Comparison of ENCODE assay signal across 12 cellular contexts in the genomic region with DNA sequence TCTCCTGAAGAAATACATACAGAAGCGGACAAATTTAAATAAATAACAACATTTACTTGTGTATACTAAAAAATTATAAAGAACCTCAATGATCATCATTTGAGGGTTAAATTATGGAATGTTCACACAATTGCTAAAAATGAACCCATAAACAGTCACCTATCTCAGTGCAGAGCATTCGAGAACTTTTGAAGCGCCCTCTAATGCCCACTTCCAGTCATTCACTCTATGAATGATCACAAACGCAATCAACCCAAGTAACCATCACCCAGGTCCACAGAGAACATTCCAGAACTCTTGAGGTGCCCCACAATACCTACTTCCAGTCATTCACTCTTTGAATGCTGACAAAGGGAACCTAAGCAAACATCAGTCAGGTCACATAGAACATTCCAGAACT. TPM values are rescaled to one million over a fixed set of nuclear protein-coding genes. Genes with fewer than 3 reads are reported as not detected.
DNase-seq lines count a peak whose midpoint lies in the region; ATAC-seq, FAIRE-seq and TF ChIP-seq lines count a peak whose summit lies in the region.
"Had no signal": no experiment of that assay in that cellular context is flagged by ENCODE, and none has a peak within 500 bp of the region (broad histone marks: within the 10 kb centered on the region; RNA-seq: fewer than 3 reads in every experiment).

No MANE protein-coding gene starts in this region.

- H3K27me3 ChIP-seq in heart left ventricle: peaks cover 0 to 7% (median 0%) of the 10 kb centered on the region in 9 donors
- H3K27me3 ChIP-seq in small intestine (ENCODE audit: control insufficient read depth in 2 of 2, insufficient read depth in 2 of 2, low read length in 2 of 2): no peaks in the 10 kb centered on the region
- H3K27me3 ChIP-seq: vagina had no signal

- H3K27me3 Mint-ChIP-seq in chondrocyte (ENCODE audit: low read depth): no peaks in the 10 kb centered on the region

- H3K36me3 ChIP-seq in heart left ventricle: no peaks in the 10 kb centered on the region
- no peaks in the 10 kb centered on the region for H3K36me3 ChIP-seq in small intestine (ENCODE audit: control insufficient read depth in 2 of 2, insufficient read depth in 2 of 2, low read length in 2 of 2)
- H3K36me3 ChIP-seq: vagina had no signal

- H3K4me1 ChIP-seq in heart left ventricle (no peaks in the 10 kb centered on the region), small intestine (ENCODE audit: control insufficient read depth in 2 of 2, insufficient read depth in 1 of 2, low read depth in 1 of 2, low read length in 1 of 2) (no peaks in the 10 kb centered on the region)
- H3K4me1 ChIP-seq: vagina had no signal

- DNase-seq in heart left ventricle (no peak), left ventricle myocardium superior (no peak), NAMALWA (ENCODE audit: low spot score) (peak; percentile 31), chondrocyte (ENCODE audit: low spot score) (no peak), small intestine (peak; percentile 12), cardiac septum (ENCODE audit: low spot score) (no peak), cortex of kidney (lab: John Stamatoyannopoulos, UW) (no peak)
- DNase-seq: caudate nucleus, NCI-H2081 treated with DMSO at 0.1 percent for 48 hours, retina had no signal

- no peak for FAIRE-seq in small intestine (lab: Jason Lieb, UNC)

- ATAC-seq in heart left ventricle (no peak), left ventricle myocardium superior (no peak), GM21576 (IDR thresholded peaks at IDR 0.05; ENCODE audit: unreplicated experiment) (no peak)

- peak in 7 of 12 donors; percentile 17 to 44 (median 30) for TF ChIP-seq CTCF in heart left ventricle (IDR thresholded peaks at IDR 0.05)
- TF ChIP-seq CTCF in chondrocyte (IDR thresholded peaks at IDR 0.05): peak; percentile 78

- 46 to 62% (median 54%) methylated on average over 4 of the region's 4 CpGs for WGBS in heart left ventricle, 4 donors
- 39 to 43% (median 41%) methylated on average over 4 of the region's 4 CpGs for WGBS in small intestine, 3 donors

- no peak overlapping the region for H3K27ac Mint-ChIP-seq in chondrocyte (ENCODE audit: unreplicated experiment)

- TF ChIP-seq POLR2A in heart left ventricle (IDR thresholded peaks at IDR 0.05): no peak

- H3K9me3 Mint-ChIP-seq in chondrocyte (ENCODE audit: low read depth): peaks cover 17% of the 10 kb centered on the region

- H3K36me3 Mint-ChIP-seq in chondrocyte (ENCODE audit: low read depth): peaks cover 3% of the 10 kb centered on the region

- no peak overlapping the region for H3K4me3 Mint-ChIP-seq in chondrocyte (ENCODE audit: unreplicated experiment)

- intact Hi-C loops in heart left ventricle (cut with DNase I): no loop called here
- intact Hi-C loops in left ventricle myocardium superior (cut with micrococcal nuclease): no loop called here
- intact Hi-C loops in cardiac septum (cut with DNase I): loop anchor here (10.0 kb wide), 1 partner anchor 277 kb away; no protein-coding TSS in a partner anchor

- no peaks in the 10 kb centered on the region for H3K4me1 Mint-ChIP-seq in chondrocyte (ENCODE audit: low read depth)

- H3K9me3 ChIP-seq in heart left ventricle (no peaks in the 10 kb centered on the region), small intestine (ENCODE audit: control insufficient read depth, low read depth) (no peaks in the 10 kb centered on the region)
- H3K9me3 ChIP-seq: vagina had no signal

- no peak overlapping the region for H3K27ac ChIP-seq in heart left ventricle
- H3K27ac ChIP-seq in small intestine (ENCODE audit: low read depth in 1 of 2, low read length in 1 of 2): no peak overlapping the region
- H3K27ac ChIP-seq: vagina had no signal

- H3K4me3 ChIP-seq in heart left ventricle (no peak overlapping the region), small intestine (ENCODE audit: low read depth in 1 of 2, low read length in 2 of 2) (no peak overlapping the region)
- H3K4me3 ChIP-seq: vagina had no signal

RNA-seq across cellular contexts. Expression of a gene that starts 35.2 kb away (rescaled TPM):
- total RNA-seq in heart left ventricle: 10 to 100 TPM in 8 of 9 donors, 1 to 10 TPM in 1; 6.9 to 19.4 (median 13.5) TPM
- polyA plus RNA-seq in heart left ventricle: 10 to 100 TPM in 1 of 2 donors, 1 to 10 TPM in 1; 9.7 to 16.5 TPM
- total RNA-seq in left ventricle myocardium superior: 10.0 TPM
- total RNA-seq in chondrocyte: 7.2 to 12.2 TPM (median 7.8 TPM) in 3 replicates
- 10 to 100 TPM; 16.8 to 23.7 (median 18.1) TPM for polyA plus RNA-seq in small intestine
- total RNA-seq in cardiac septum: 18.0 TPM

Comparison
In these comparisons a context has a peak if more than half of its experiments do, and no peak if none do; other contexts are left out.
1. DNase-seq: peak in NAMALWA (single experiment) and small intestine (single experiment); none in heart left ventricle (0 of 5), left ventricle myocardium superior (single experiment), chondrocyte (single experiment), cardiac septum (single experiment) and cortex of kidney (single experiment).